Comparison of ENCODE assay signal across 8 cellular contexts in the genomic region with DNA sequence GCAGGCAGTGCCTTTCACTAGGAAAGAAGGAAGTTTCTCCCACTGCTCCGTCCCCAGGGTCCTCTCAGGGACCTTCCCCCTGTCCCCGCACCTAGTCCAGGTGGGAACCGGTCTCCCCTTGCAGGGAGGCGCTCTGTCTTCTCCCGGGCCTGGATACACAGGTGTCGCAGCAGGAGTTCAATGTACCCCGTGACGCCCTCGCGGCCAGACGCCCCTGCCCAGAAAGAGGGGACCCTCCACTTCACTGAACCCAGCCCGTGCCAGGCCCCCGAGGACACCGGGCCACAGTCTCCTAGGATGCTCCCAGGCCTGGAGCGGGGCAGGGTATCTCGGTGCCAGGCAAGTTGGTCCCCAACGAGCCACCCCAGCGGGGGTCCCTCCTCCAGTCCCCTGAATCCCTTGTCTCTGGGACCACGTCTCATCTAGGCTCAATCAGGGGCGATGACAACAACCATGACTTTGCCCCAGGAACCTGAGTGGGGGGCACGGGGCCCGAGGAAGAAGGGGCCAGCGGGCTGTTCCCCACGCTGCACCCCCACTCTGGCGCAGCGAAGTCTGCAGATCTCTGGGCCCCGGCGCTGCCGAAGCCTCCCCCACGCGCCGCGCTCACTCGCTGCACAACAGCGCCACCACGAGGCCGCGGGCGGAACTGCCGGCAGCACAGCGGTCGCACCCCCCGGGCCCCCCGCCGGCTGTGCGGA.
DNase-seq lines count a peak whose midpoint lies in the region; ATAC-seq and TF ChIP-seq lines count a peak whose summit lies in the region.

No MANE protein-coding gene starts in this region.

- peak; percentile 97 for DNase-seq in D341Med (ENCODE audit: low spot score)
- DNase-seq in Kasumi-1 (lab: John Stamatoyannopoulos, UW), result peak; percentile 17 to 20
- peak; percentile 68 to 72 for DNase-seq in activated CD4-positive, alpha-beta T cell treated with anti-CD3 and anti-CD28 coated beads for 24 hours (ENCODE audit: low read depth in 2 of 2)
- peak; percentile 41 for DNase-seq in cerebellar cortex (ENCODE audit: low spot score)
- peak in 2 of 3 donors; percentile 32 to 64 for DNase-seq in right lobe of liver
- DNase-seq in stimulated activated CD4-positive, alpha-beta T cell treated with anti-CD3 and anti-CD28 coated beads, TNF-alpha, amount 100 ng/mL, for 48 hours (ENCODE audit: low read depth in 3 of 3), result peak; percentile 35 to 58 (median 55)
- no peak for DNase-seq in amniotic stem cell (lab: John Stamatoyannopoulos, UW)

- TF ChIP-seq POLR2A in right lobe of liver (IDR thresholded peaks at IDR 0.05), result no peak

- H3K36me3 ChIP-seq in right lobe of liver, result no peaks in the 10 kb centered on the region

- H3K9me3 ChIP-seq in right lobe of liver, result no peaks in the 10 kb centered on the region

- intact Hi-C loops in right lobe of liver (cut with DNase I), result no loop called here

- 1% methylated on average over 19 of the region's 46 CpGs for WGBS in right lobe of liver (ENCODE audit: insufficient coverage, low coverage, low lambda C conversion rate, missing lambda C conversion rate)

- ATAC-seq in right lobe of liver (peak; percentile 44 to 78 (median 60)), HG02885 (IDR thresholded peaks at IDR 0.05; ENCODE audit: poor library complexity, unreplicated experiment) (no peak)

- H3K4me1 ChIP-seq in right lobe of liver, result peaks cover 0 to 7% (median 0%) of the 10 kb centered on the region in 4 donors

- TF ChIP-seq CTCF in right lobe of liver (IDR thresholded peaks at IDR 0.05), result peak; percentile 68 to 91 (median 80)

- peaks cover 0 to 19% of the 10 kb centered on the region in 2 donors for H3K27me3 ChIP-seq in right lobe of liver

- H3K27ac ChIP-seq in right lobe of liver, result no peak overlapping the region

- H3K4me3 ChIP-seq in right lobe of liver, result no peak overlapping the region
